Comparison of ENCODE assay signal across 2 cellular contexts in the genomic region with DNA sequence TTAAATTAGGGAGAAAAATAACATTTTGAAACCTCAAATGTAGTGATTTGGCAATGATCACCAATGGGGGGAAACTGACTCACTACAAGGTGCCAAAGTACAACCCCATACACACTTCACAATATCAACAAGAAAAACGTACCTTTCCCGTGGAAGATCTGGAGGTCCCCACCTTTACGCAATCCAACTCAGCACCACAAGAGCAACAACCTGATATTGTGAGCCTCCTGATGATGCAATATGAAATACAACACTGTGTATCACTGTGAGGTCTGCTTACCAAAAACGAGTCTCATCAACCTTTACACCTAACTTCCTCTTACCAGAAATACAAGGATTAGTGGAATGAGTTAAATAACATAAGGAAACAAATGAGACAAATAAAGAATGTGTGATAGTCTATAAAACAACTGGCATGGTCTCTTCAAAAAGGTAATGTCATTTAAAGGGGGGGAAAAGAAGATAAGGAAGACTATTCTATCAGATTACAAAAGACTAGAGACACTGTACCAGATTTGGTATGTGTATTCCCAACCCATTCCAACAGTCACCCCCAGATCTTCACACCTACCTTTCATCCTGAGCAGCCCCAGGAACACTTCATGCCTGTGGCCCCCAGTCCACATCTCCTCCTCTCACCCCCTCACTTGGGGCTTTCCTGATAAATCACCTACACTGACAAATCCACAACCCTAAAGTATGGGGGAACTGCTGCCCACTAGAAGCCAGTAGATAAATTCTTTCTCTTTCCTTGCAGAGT.
A peak's percentile ranks its signal among the peaks of the same experiment; 100 is the strongest.
TF ChIP-seq lines count a peak whose summit lies in the region.

No MANE protein-coding gene starts in this region.

TF ChIP-seq in K562, 482 proteins besides CTCF, POLR2A, EP300 and RAD21 (continues in another document):
- TF ChIP-seq, protein P1, sequence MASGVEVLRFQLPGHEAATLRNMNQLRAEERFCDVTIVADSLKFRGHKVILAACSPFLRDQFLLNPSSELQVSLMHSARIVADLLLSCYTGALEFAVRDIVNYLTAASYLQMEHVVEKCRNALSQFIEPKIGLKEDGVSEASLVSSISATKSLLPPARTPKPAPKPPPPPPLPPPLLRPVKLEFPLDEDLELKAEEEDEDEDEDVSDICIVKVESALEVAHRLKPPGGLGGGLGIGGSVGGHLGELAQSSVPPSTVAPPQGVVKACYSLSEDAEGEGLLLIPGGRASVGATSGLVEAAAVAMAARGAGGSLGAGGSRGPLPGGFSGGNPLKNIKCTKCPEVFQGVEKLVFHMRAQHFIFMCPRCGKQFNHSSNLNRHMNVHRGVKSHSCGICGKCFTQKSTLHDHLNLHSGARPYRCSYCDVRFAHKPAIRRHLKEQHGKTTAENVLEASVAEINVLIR (CRISPR knock-in tag; IDR thresholded peaks at IDR 0.05) = no peak
- TF ChIP-seq, protein P2, sequence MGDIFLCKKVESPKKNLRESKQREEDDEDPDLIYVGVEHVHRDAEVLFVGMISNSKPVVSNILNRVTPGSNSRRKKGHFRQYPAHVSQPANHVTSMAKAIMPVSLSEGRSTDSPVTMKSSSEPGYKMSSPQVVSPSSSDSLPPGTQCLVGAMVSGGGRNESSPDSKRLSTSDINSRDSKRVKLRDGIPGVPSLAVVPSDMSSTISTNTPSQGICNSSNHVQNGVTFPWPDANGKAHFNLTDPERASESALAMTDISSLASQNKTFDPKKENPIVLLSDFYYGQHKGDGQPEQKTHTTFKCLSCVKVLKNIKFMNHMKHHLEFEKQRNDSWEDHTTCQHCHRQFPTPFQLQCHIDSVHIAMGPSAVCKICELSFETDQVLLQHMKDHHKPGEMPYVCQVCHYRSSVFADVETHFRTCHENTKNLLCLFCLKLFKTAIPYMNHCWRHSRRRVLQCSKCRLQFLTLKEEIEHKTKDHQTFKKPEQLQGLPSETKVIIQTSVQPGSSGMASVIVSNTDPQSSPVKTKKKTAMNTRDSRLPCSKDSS (IDR thresholded peaks at IDR 0.05; ENCODE audit: low read depth, partially characterized antibody) = no peak
- TF ChIP-seq KAT2B (IDR thresholded peaks at IDR 0.05; ENCODE audit: low read depth, low read length) (no peak), SP1 (CRISPR knock-in tag; IDR thresholded peaks at IDR 0.05) (no peak), EP400 (IDR thresholded peaks at IDR 0.05) (no peak), ZNF239 (CRISPR knock-in tag; IDR thresholded peaks at IDR 0.05) (no peak), ZNF695 (CRISPR knock-in tag; IDR thresholded peaks at IDR 0.05) (no peak), MIER1 (IDR thresholded peaks at IDR 0.05; ENCODE audit: low read depth) (no peak), CEBPB (tag; IDR thresholded peaks at IDR 0.05) (peak; percentile 93), JUND (IDR thresholded peaks at IDR 0.05; ENCODE audit: borderline replicate concordance, low read depth, low read length) (peak; percentile 51; the same call in 1 of the 2 replicates), JUND (tag; IDR thresholded peaks at IDR 0.05; ENCODE audit: borderline replicate concordance, low read depth, low read length) (no peak), ATF7 (IDR thresholded peaks at IDR 0.05) (peak; percentile 23; the same call in 1 of the 2 replicates), KAT8 (IDR thresholded peaks at IDR 0.05; ENCODE audit: low read depth) (no peak), ZNF586 (CRISPR knock-in tag; conservative IDR thresholded peaks at IDR 0.05) (no peak), ZNF57 (CRISPR knock-in tag; IDR thresholded peaks at IDR 0.05) (no peak), FOSL1 (tag; conservative IDR thresholded peaks at IDR 0.05) (no peak), RB1 (IDR thresholded peaks at IDR 0.05; ENCODE audit: low read depth) (no peak), KLF10 (CRISPR knock-in tag; IDR thresholded peaks at IDR 0.05) (no peak), NELFE (IDR thresholded peaks at IDR 0.05; ENCODE audit: insufficient read depth, insufficient read length) (no peak), RBFOX2 (IDR thresholded peaks at IDR 0.05; ENCODE audit: low read depth, low read length) (no peak), ZNF174 (CRISPR knock-in tag; IDR thresholded peaks at IDR 0.05) (no peak), SNIP1 (IDR thresholded peaks at IDR 0.05; ENCODE audit: low read depth) (no peak)
- TF ChIP-seq, protein P3, sequence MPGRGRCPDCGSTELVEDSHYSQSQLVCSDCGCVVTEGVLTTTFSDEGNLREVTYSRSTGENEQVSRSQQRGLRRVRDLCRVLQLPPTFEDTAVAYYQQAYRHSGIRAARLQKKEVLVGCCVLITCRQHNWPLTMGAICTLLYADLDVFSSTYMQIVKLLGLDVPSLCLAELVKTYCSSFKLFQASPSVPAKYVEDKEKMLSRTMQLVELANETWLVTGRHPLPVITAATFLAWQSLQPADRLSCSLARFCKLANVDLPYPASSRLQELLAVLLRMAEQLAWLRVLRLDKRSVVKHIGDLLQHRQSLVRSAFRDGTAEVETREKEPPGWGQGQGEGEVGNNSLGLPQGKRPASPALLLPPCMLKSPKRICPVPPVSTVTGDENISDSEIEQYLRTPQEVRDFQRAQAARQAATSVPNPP (IDR thresholded peaks at IDR 0.05; ENCODE audit: borderline replicate concordance, insufficient read depth, insufficient read length) = no peak
- TF ChIP-seq, protein P4, sequence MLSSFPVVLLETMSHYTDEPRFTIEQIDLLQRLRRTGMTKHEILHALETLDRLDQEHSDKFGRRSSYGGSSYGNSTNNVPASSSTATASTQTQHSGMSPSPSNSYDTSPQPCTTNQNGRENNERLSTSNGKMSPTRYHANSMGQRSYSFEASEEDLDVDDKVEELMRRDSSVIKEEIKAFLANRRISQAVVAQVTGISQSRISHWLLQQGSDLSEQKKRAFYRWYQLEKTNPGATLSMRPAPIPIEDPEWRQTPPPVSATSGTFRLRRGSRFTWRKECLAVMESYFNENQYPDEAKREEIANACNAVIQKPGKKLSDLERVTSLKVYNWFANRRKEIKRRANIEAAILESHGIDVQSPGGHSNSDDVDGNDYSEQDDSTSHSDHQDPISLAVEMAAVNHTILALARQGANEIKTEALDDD (IDR thresholded peaks at IDR 0.05) = peak; percentile 33; the same call in 1 of the 2 replicates
- TF ChIP-seq, protein P5, sequence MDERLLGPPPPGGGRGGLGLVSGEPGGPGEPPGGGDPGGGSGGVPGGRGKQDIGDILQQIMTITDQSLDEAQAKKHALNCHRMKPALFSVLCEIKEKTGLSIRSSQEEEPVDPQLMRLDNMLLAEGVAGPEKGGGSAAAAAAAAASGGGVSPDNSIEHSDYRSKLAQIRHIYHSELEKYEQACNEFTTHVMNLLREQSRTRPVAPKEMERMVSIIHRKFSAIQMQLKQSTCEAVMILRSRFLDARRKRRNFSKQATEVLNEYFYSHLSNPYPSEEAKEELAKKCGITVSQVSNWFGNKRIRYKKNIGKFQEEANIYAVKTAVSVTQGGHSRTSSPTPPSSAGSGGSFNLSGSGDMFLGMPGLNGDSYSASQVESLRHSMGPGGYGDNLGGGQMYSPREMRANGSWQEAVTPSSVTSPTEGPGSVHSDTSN (CRISPR knock-in tag; IDR thresholded peaks at IDR 0.05; ENCODE audit: low read depth) = no peak
- TF ChIP-seq, protein P5 (tag; conservative IDR thresholded peaks at IDR 0.05; ENCODE audit: low read depth) = no peak

TF ChIP-seq in liver, 16 proteins besides CTCF, POLR2A, EP300 and RAD21:
- TF ChIP-seq, protein P6, sequence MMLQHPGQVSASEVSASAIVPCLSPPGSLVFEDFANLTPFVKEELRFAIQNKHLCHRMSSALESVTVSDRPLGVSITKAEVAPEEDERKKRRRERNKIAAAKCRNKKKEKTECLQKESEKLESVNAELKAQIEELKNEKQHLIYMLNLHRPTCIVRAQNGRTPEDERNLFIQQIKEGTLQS (IDR thresholded peaks at IDR 0.05) = peak; percentile 89
- TF ChIP-seq HNF4A (conservative IDR thresholded peaks at IDR 0.05) (peak; percentile 36 to 42), RXRA (IDR thresholded peaks at IDR 0.05) (peak in 1 of 2 donors; percentile 37), JUND (IDR thresholded peaks at IDR 0.05) (peak in 1 of 2 donors; percentile 44), SP1 (IDR thresholded peaks at IDR 0.05) (peak; percentile 19), HNF4G (IDR thresholded peaks at IDR 0.05) (peak; percentile 34), NR2F2 (IDR thresholded peaks at IDR 0.05) (no peak)
- TF ChIP-seq, protein P7, sequence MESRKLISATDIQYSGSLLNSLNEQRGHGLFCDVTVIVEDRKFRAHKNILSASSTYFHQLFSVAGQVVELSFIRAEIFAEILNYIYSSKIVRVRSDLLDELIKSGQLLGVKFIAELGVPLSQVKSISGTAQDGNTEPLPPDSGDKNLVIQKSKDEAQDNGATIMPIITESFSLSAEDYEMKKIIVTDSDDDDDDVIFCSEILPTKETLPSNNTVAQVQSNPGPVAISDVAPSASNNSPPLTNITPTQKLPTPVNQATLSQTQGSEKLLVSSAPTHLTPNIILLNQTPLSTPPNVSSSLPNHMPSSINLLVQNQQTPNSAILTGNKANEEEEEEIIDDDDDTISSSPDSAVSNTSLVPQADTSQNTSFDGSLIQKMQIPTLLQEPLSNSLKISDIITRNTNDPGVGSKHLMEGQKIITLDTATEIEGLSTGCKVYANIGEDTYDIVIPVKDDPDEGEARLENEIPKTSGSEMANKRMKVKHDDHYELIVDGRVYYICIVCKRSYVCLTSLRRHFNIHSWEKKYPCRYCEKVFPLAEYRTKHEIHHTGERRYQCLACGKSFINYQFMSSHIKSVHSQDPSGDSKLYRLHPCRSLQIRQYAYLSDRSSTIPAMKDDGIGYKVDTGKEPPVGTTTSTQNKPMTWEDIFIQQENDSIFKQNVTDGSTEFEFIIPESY (IDR thresholded peaks at IDR 0.05) = no peak
- TF ChIP-seq, protein P8, sequence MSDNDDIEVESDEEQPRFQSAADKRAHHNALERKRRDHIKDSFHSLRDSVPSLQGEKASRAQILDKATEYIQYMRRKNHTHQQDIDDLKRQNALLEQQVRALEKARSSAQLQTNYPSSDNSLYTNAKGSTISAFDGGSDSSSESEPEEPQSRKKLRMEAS (IDR thresholded peaks at IDR 0.05) = no peak
TF ChIP-seq in liver: peak in this region for 6.
